ENCODE assay signal across 9 cellular contexts in genomic region chr1:192476802-192477298, GRCh38.
A peak's percentile ranks its signal among the peaks of the same experiment; 100 is the strongest.
DNase-seq lines count a peak whose midpoint lies in the region; ATAC-seq, FAIRE-seq and TF ChIP-seq lines count a peak whose summit lies in the region.
"Had no signal": no experiment of that assay in that cellular context is flagged by ENCODE, and none has a peak within 500 bp of the region (broad histone marks: within the 10 kb centered on the region; RNA-seq: fewer than 3 reads in every experiment).

No MANE protein-coding gene starts in this region.

- H3K9me3 ChIP-seq in Karpas-422 (ENCODE audit: low read length), result no peaks in the 10 kb centered on the region
- no peaks in the 10 kb centered on the region for H3K9me3 ChIP-seq in endothelial cell of umbilical vein (replicated peaks; ENCODE audit: control insufficient read depth, insufficient read depth, low read length)
- no peaks in the 10 kb centered on the region for H3K9me3 ChIP-seq in testis

- H3K4me3 ChIP-seq in Karpas-422 (ENCODE audit: low read length) (peak overlapping the region; percentile 11; the same call in 1 of the 2 replicates), endothelial cell of umbilical vein (replicated peaks in 1 of 3; ENCODE audit: insufficient read depth in 1 of 3, low read depth in 1 of 3, low read length in 3 of 3) (no peak overlapping the region), testis (no peak overlapping the region)

- peak; percentile 15 for DNase-seq in GM03348 (ENCODE audit: low spot score)
- no peak for DNase-seq in Karpas-422
- peak; percentile 49 for DNase-seq in endothelial cell of umbilical vein (ENCODE audit: low read depth, low spot score)
- DNase-seq in testis, result peak; percentile 16
- no peak for DNase-seq in HFFc6
- DNase-seq in HuH-7 (ENCODE audit: low spot score), result no peak

- peaks cover 18% of the 10 kb centered on the region for H3K4me1 ChIP-seq in Karpas-422 (ENCODE audit: low read length)
- H3K4me1 ChIP-seq in endothelial cell of umbilical vein (ENCODE audit: control insufficient read depth, extremely low read depth, insufficient read depth, low read length), result no peaks in the 10 kb centered on the region
- no peaks in the 10 kb centered on the region for H3K4me1 ChIP-seq in testis

- H3K9me2 ChIP-seq in Karpas-422 (replicated peaks; ENCODE audit: insufficient read depth, low read length), result no peaks in the 10 kb centered on the region

- H3K27ac Mint-ChIP-seq in HFFc6, result no peak overlapping the region

- H3K36me3 Mint-ChIP-seq in HFFc6 (ENCODE audit: low read depth), result no peaks in the 10 kb centered on the region

- no peaks in the 10 kb centered on the region for H3K4me1 Mint-ChIP-seq in HFFc6 (ENCODE audit: low read depth)

- ATAC-seq in GM21367 (IDR thresholded peaks at IDR 0.05; ENCODE audit: unreplicated experiment), result peak; percentile 61
- no peak for ATAC-seq in GM19467 (IDR thresholded peaks at IDR 0.05; ENCODE audit: unreplicated experiment)

- POLR2A ChIA-PET in endothelial cell of umbilical vein (lab: Charles Lee), result interaction anchor here (0.5 kb wide), 1 partner anchor 129 kb away, joined by 4 read pairs; no protein-coding TSS in a partner anchor

- H3K4me3 Mint-ChIP-seq in HFFc6, result no peak overlapping the region

- TF ChIP-seq CTCF in endothelial cell of umbilical vein (IDR thresholded peaks at IDR 0.05; ENCODE audit: extremely low read depth in 1 of 2, insufficient read depth in 1 of 2, low read depth in 1 of 2, low read length in 2 of 2) (no peak), testis (IDR thresholded peaks at IDR 0.05) (no peak), HFFc6 (IDR thresholded peaks at IDR 0.05) (no peak)

- H3K79me2 ChIP-seq in Karpas-422 (ENCODE audit: low read length) (no peaks in the 10 kb centered on the region), endothelial cell of umbilical vein (ENCODE audit: control insufficient read depth, insufficient read depth, low read length) (no peaks in the 10 kb centered on the region)

- H3K9ac ChIP-seq in Karpas-422 (ENCODE audit: low read length) (peak overlapping the region; percentile 3; the same call in 1 of the 2 replicates), endothelial cell of umbilical vein (replicated peaks; ENCODE audit: extremely low read depth, insufficient read depth, low read length) (no peak overlapping the region)

- H3K4me2 ChIP-seq in Karpas-422 (ENCODE audit: low read depth, low read length, poor library complexity, severe bottlenecking), result peak overlapping the region; percentile 62
- no peak overlapping the region for H3K4me2 ChIP-seq in endothelial cell of umbilical vein (ENCODE audit: insufficient read depth, low read length)

- H3K27me3 Mint-ChIP-seq in HFFc6 (ENCODE audit: insufficient read depth), result no peaks in the 10 kb centered on the region

- H4K20me1 ChIP-seq in Karpas-422 (ENCODE audit: insufficient read depth, low read depth, low read length) (no peaks in the 10 kb centered on the region), endothelial cell of umbilical vein (replicated peaks; ENCODE audit: control insufficient read depth, extremely low read depth, insufficient read depth, low read length) (no peaks in the 10 kb centered on the region)

- no TSS peak for BruUV-seq in endothelial cell of umbilical vein (replicated peaks; lab: Mats Ljungman, UMichigan)

- dilution Hi-C loops in endothelial cell of umbilical vein (cut with MboI; ENCODE audit: extremely low pct_ligation_motif_present, low sequenced_read_pairs), result loop anchor here (25.0 kb wide), 2 partner anchors 110 to 335 kb away; partner anchors contain the start of genes RGS1 and RGS2

- intact Hi-C loops in endothelial cell of umbilical vein (cut with micrococcal nuclease) (loop anchor here (1.0 kb wide), 1 partner anchor 103 kb away; no protein-coding TSS in a partner anchor), testis (cut with DNase I; ENCODE audit: low total_unique reads) (loop anchor here (10.0 kb wide), 1 partner anchor 128 kb away; no protein-coding TSS in a partner anchor)

- 50 to 56% methylated on average over 12 of the region's 12 CpGs for WGBS in testis, 2 donors

- FAIRE-seq in endothelial cell of umbilical vein (lab: Jason Lieb, UNC), result peak; percentile 63
- FAIRE-seq: H1 had no signal

- no peaks in the 10 kb centered on the region for H3K36me3 ChIP-seq in Karpas-422 (ENCODE audit: insufficient read depth, low read length)
- H3K36me3 ChIP-seq in endothelial cell of umbilical vein (ENCODE audit: control insufficient read depth in 2 of 2, extremely low read depth in 1 of 2, insufficient read depth in 2 of 2, low read length in 2 of 2), result no peaks in the 10 kb centered on the region
- H3K36me3 ChIP-seq in testis (ENCODE audit: low read depth, missing control alignments), result no peaks in the 10 kb centered on the region

- CTCF ChIA-PET in endothelial cell of umbilical vein (lab: Charles Lee), result interaction anchor here (1.0 to 6.2 kb wide), 26 partner anchors 13 to 645 kb away, joined by 3 to 283 read pairs (median 8); partner anchors contain the start of genes CDC73 and RGS2

- no peaks in the 10 kb centered on the region for H3K27me3 ChIP-seq in Karpas-422 (ENCODE audit: low read length)
- H3K27me3 ChIP-seq in endothelial cell of umbilical vein (ENCODE audit: control insufficient read depth in 2 of 2, insufficient read depth in 2 of 2, low read length in 2 of 2), result no peaks in the 10 kb centered on the region
- H3K27me3 ChIP-seq in testis, result no peaks in the 10 kb centered on the region

- no peak overlapping the region for H3K27ac ChIP-seq in Karpas-422 (ENCODE audit: low read length)
- H3K27ac ChIP-seq in endothelial cell of umbilical vein (ENCODE audit: insufficient read depth, low read depth, low read length), result no peak overlapping the region
- no peak overlapping the region for H3K27ac ChIP-seq in testis

- H3K9me1 ChIP-seq in endothelial cell of umbilical vein (replicated peaks; ENCODE audit: control insufficient read depth, extremely low read depth, insufficient read depth, low read length), result no peaks in the 10 kb centered on the region

- H2AFZ ChIP-seq in Karpas-422 (ENCODE audit: low read length), result peak overlapping the region; percentile 90; the same call in 1 of the 2 replicates
- peak overlapping the region; percentile 1 for H2AFZ ChIP-seq in endothelial cell of umbilical vein (ENCODE audit: low read depth, low read length)

- H3K9me3 Mint-ChIP-seq in HFFc6, result no peaks in the 10 kb centered on the region

- TF ChIP-seq POLR2A in endothelial cell of umbilical vein (IDR thresholded peaks at IDR 0.05; ENCODE audit: low read depth, low read length) (no peak), testis (IDR thresholded peaks at IDR 0.05) (no peak)

TF ChIP-seq in endothelial cell of umbilical vein, 7 proteins besides CTCF, POLR2A, EP300 and RAD21:
- TF ChIP-seq JUN (IDR thresholded peaks at IDR 0.05; ENCODE audit: borderline replicate concordance, insufficient read depth, insufficient read length, low read depth), result peak; percentile 23
- TF ChIP-seq MAX (IDR thresholded peaks at IDR 0.05; ENCODE audit: insufficient read depth, insufficient read length), result no peak
- TF ChIP-seq GATA2 (IDR thresholded peaks at IDR 0.05; ENCODE audit: insufficient read depth, insufficient read length, low read depth, low read length), result no peak

Comparison
In these comparisons a context has a peak if more than half of its experiments do, and no peak if none do; other contexts are left out.
1. DNase-seq: peak in GM03348 (single experiment), endothelial cell of umbilical vein (single experiment) and testis (single experiment); none in Karpas-422 (single experiment), HFFc6 (single experiment) and HuH-7 (single experiment).